In the genomic region with DNA sequence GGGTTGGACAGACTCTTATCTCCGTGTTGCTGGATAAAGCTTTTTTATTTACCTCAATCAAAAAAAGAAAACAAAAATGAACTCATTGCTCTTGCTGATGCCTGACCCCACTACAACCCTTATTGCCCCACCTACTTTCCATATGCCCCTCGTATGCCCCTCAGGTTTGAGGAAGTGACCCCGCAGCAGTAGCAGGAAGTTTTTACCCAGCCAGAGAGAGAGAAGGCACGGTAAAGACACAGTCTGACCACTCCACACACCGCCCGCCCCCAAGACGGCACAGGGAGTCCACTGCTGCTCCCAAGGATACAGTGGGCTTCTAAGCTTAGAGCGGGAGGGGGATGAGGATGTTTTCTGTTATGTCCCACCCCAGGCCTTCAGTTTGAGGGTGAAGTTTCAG, we compare ENCODE assay signal across 10 cellular contexts. TPM values are rescaled to one million over a fixed set of nuclear protein-coding genes. Genes with fewer than 3 reads are reported as not detected.
A peak's percentile ranks its signal among the peaks of the same experiment; 100 is the strongest.
DNase-seq lines count a peak whose midpoint lies in the region; ATAC-seq and TF ChIP-seq lines count a peak whose summit lies in the region.
"Had no signal": no experiment of that assay in that cellular context is flagged by ENCODE, and none has a peak within 500 bp of the region (broad histone marks: within the 10 kb centered on the region; RNA-seq: fewer than 3 reads in every experiment).

No MANE protein-coding gene starts in this region.

- no peak overlapping the region for H3K4me3 ChIP-seq in ascending aorta
- H3K4me3 ChIP-seq: GM23338 had no signal

- H3K27ac ChIP-seq in ascending aorta: peak overlapping the region; percentile 94 to 98

- DNase-seq in CD1c-positive myeloid dendritic cell (ENCODE audit: extremely low spot score) (peak; percentile 80), KG1 (lab: John Stamatoyannopoulos, UW) (peak; percentile 28), ascending aorta (ENCODE audit: low spot score in 2 of 2) (no peak), naive B cell (peak; percentile 70), NCI-H1092 treated with DMSO at 0.1 percent for 48 hours (lab: John Stamatoyannopoulos, UW) (no peak), putamen (ENCODE audit: low spot score) (no peak)
- no peak for DNase-seq in effector CD8-positive, alpha-beta T cell (lab: John Stamatoyannopoulos, UW)
- DNase-seq: stimulated activated CD4-positive, alpha-beta T cell treated with anti-CD3 and anti-CD28 coated beads, Interleukin-4, amount 100 ng/mL, for 4 hours had no signal

- H3K27ac Mint-ChIP-seq in naive B cell: peak overlapping the region; percentile 96 to 99 (median 99)
- H3K27ac Mint-ChIP-seq: GM23338 had no signal

- H3K4me1 ChIP-seq in ascending aorta: peaks cover 14 to 30% of the 10 kb centered on the region in 2 donors

- peaks cover 79 to 98% (median 93%) of the 10 kb centered on the region in 3 donors for H3K4me1 Mint-ChIP-seq in naive B cell

- no peak for TF ChIP-seq CTCF in ascending aorta (IDR thresholded peaks at IDR 0.05)

- ATAC-seq in naive B cell (ENCODE audit: low read depth in 2 of 2) (peak; percentile 18 to 43), HG02970 (IDR thresholded peaks at IDR 0.05; ENCODE audit: low FRiP score, unreplicated experiment) (no peak)
- ATAC-seq: GM23338 had no signal

- H3K27me3 ChIP-seq in ascending aorta: no peaks in the 10 kb centered on the region

- peak overlapping the region; percentile 75 to 96 (median 92) for H3K4me3 Mint-ChIP-seq in naive B cell
- H3K4me3 Mint-ChIP-seq: GM23338 had no signal

- H3K36me3 ChIP-seq in ascending aorta: peaks cover 55 to 57% of the 10 kb centered on the region in 2 donors

- intact Hi-C loops in ascending aorta (cut with DNase I): no loop called here

- peaks cover 0 to 2% (median 0%) of the 10 kb centered on the region in 7 donors for H3K9me3 Mint-ChIP-seq in naive B cell
- H3K9me3 Mint-ChIP-seq: GM23338 had no signal

- no peaks in the 10 kb centered on the region for H3K27me3 Mint-ChIP-seq in naive B cell

- no peaks in the 10 kb centered on the region for H3K9me3 ChIP-seq in ascending aorta

- H3K36me3 Mint-ChIP-seq in naive B cell: peaks cover 23 to 31% of the 10 kb centered on the region in 2 donors

RNA-seq across cellular contexts. Expression of a gene that starts 9.8 kb away (rescaled TPM):
- total RNA-seq in ascending aorta: 88.9 TPM
- 10 to 100 TPM; 64.9 to 97.5 (median 84.0) TPM for polyA plus RNA-seq in naive B cell (ENCODE audit: low read depth in 6 of 6)

Comparison
In these comparisons a context has a peak if more than half of its experiments do, and no peak if none do; other contexts are left out.
1. DNase-seq: peak in CD1c-positive myeloid dendritic cell (single experiment), KG1 (single experiment) and naive B cell (single experiment); none in ascending aorta (0 of 2), effector CD8-positive, alpha-beta T cell (single experiment), NCI-H1092 treated with DMSO at 0.1 percent for 48 hours (single experiment) and putamen (single experiment).